In genomic region chr7:52077571-52077970, GRCh38 we compare ENCODE assay signal across 31 cellular contexts.
"Had no signal": no experiment of that assay in that cellular context is flagged by ENCODE, and none has a peak within 500 bp of the region (broad histone marks: within the 10 kb centered on the region; RNA-seq: fewer than 3 reads in every experiment).

No MANE protein-coding gene starts in this region.

- H3K9me3 ChIP-seq: Peyer's patch had no signal

- ATAC-seq: PC-3 had no signal

- H3K27me3 ChIP-seq: Peyer's patch, SJSA1 had no signal

- DNase-seq: Karpas-422, NCI-H1048, NCI-H1092 treated with DMSO at 0.1 percent for 48 hours, NCI-H1105 treated with DMSO at 0.1 percent for 48 hours, NCI-H1417, NCI-H1436, NCI-H146, NCI-H1694, NCI-H187, NCI-H1930, NCI-H2029 treated with DMSO at 0.1 percent for 48 hours, NCI-H2081 treated with DMSO at 0.1 percent for 48 hours, NCI-H2107, NCI-H2171, NCI-H226, NCI-H446 treated with DMSO at 0.1 percent for 48 hours, NCI-H510A, NCI-H524, NCI-H526, NCI-H69, NCI-H748 treated with DMSO at 0.1 percent for 48 hours, OCI-M1, PC-3, Peyer's patch, Right ventricle myocardium superior, RPMI8226, SHP77 treated with DMSO at 0.1 percent for 48 hours, SK-N-SH, SW 1271, T-helper 1 cell had no signal

- H3K36me3 ChIP-seq: Peyer's patch, SJSA1 had no signal

- H3K4me3 ChIP-seq: Peyer's patch, SJSA1 had no signal

- H3K9ac ChIP-seq: SK-N-SH had no signal

- H3K27ac ChIP-seq: Peyer's patch, SJSA1 had no signal

- H3K4me2 ChIP-seq: SK-N-SH had no signal

- H3K9me2 ChIP-seq: SK-N-SH had no signal

- H3K4me1 ChIP-seq: Peyer's patch, SJSA1 had no signal
